In the genomic region with DNA sequence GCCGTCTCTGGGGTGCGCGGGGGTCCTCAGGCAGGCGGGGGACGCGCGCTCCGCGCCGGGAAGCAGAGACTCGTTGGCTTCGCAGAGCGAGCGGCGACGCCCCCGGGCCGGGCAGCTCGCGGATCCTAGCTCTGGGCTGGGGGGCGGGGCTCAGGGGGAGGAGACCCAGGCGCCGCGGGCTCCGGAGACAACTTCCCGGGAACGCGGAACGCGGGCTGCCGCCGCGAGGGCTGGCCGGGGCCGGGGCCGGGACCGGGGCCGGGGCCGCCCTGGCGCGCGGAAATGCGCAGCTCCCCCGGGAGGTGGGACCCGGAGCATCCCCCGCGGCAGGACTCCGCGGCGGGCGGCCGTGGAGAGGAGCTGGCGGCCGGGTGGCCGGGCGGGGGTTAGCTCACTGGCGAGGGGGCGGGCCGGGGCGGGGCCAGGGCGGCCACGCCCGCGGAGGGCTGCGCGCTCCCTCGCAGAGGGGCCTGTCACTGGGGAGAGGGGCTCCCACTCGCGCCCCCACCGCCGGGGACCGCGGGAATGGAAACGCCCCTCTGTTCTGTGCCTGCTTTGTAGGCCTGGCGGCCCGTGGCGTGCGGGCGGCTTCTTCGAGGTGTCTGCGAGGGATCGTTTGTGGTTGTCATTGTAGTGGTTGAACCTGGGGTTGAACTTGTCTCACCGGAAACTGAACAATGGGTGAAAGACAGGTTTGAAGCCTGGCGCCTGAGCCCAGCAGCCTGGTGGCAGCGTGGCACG, we compare ENCODE assay signal across 8 cellular contexts. TPM values are rescaled to one million over a fixed set of nuclear protein-coding genes. Genes with fewer than 3 reads are reported as not detected.
DNase-seq lines count a peak whose midpoint lies in the region; ATAC-seq and TF ChIP-seq lines count a peak whose summit lies in the region.

Gene GAS7, minus strand, starts transcription at position 98 of the 741 bp plus-strand sequence.

- H3K27ac ChIP-seq in esophagus squamous epithelium (peak within 1 kb of the TSS; percentile 40 to 85 (median 68)), upper lobe of left lung (peak within 1 kb of the TSS in 2 of 4 donors; percentile 61 to 67)

- no peak within 1 kb of the TSS for H3K27ac Mint-ChIP-seq in activated CD8-positive, alpha-beta T cell treated with anti-CD3 and anti-CD28 coated beads, Interleukin-2, amount 10 ng/mL, durations not matched to agents 7 days and 5 days
- peak within 1 kb of the TSS; percentile 7 to 74 for H3K27ac Mint-ChIP-seq in natural killer cell

- peaks cover 15% of the 10 kb centered on the region for H3K9me3 Mint-ChIP-seq in activated CD8-positive, alpha-beta T cell treated with anti-CD3 and anti-CD28 coated beads, Interleukin-2, amount 10 ng/mL, durations not matched to agents 7 days and 5 days (ENCODE audit: insufficient read depth)
- peaks cover 0 to 10% of the 10 kb centered on the region in 2 donors for H3K9me3 Mint-ChIP-seq in natural killer cell

- H3K4me1 ChIP-seq in esophagus squamous epithelium (peaks cover 0 to 39% (median 4%) of the 10 kb centered on the region in 3 donors), upper lobe of left lung (peaks cover 2 to 25% (median 8%) of the 10 kb centered on the region in 4 donors)

- DNase-seq in GM03348 (ENCODE audit: low spot score), result peak; percentile 93
- peak; percentile 77 for DNase-seq in activated CD8-positive, alpha-beta T cell treated with anti-CD3 and anti-CD28 coated beads, Interleukin-2, amount 10 ng/mL, durations not matched to agents 7 days and 5 days
- no peak for DNase-seq in esophagus squamous epithelium (lab: John Stamatoyannopoulos, UW)
- DNase-seq in natural killer cell, result peak; percentile 68
- DNase-seq in upper lobe of left lung, result peak; percentile 53 to 93
- no peak for DNase-seq in NCI-H128 (lab: John Stamatoyannopoulos, UW; ENCODE audit: unreplicated experiment)

- CTCF ChIA-PET in activated CD8-positive, alpha-beta T cell treated with anti-CD3 and anti-CD28 coated beads, Interleukin-2, amount 10 ng/mL, durations not matched to agents 7 days and 5 days (lab: Charles Lee), result interaction anchor here (0.9 kb wide), 1 partner anchor 211 kb away, joined by 3 read pairs; no protein-coding TSS in a partner anchor

- H3K36me3 Mint-ChIP-seq in activated CD8-positive, alpha-beta T cell treated with anti-CD3 and anti-CD28 coated beads, Interleukin-2, amount 10 ng/mL, durations not matched to agents 7 days and 5 days (ENCODE audit: low read depth), result peaks cover 3% of the 10 kb centered on the region
- H3K36me3 Mint-ChIP-seq in natural killer cell, result peaks cover 9% of the 10 kb centered on the region

- WGBS in esophagus squamous epithelium, 2 donors, result 2 to 4% methylated on average over 3 to 4 of the region's 86 CpGs
- 2 to 5% methylated on average over 5 to 23 of the region's 86 CpGs for WGBS in upper lobe of left lung, 2 donors

- TF ChIP-seq CTCF in esophagus squamous epithelium (IDR thresholded peaks at IDR 0.05) (no peak), natural killer cell (IDR thresholded peaks at IDR 0.05) (no peak), upper lobe of left lung (IDR thresholded peaks at IDR 0.05) (no peak)

- TF ChIP-seq POLR2A in esophagus squamous epithelium (IDR thresholded peaks at IDR 0.05) (peak in 1 of 4 donors; percentile 26), upper lobe of left lung (IDR thresholded peaks at IDR 0.05) (peak in 1 of 4 donors; percentile 23)

- ATAC-seq in HG02798 (IDR thresholded peaks at IDR 0.05; ENCODE audit: poor library complexity, unreplicated experiment) (peak; percentile 82), natural killer cell (peak; percentile 69 to 84 (median 76)), upper lobe of left lung (ENCODE audit: low FRiP score in 2 of 2) (peak in 1 of 2 donors; percentile 91), HG03457 (IDR thresholded peaks at IDR 0.05; ENCODE audit: unreplicated experiment) (no peak)
- peak; percentile 83 for ATAC-seq in activated CD8-positive, alpha-beta T cell treated with anti-CD3 and anti-CD28 coated beads, Interleukin-2, amount 10 ng/mL, durations not matched to agents 7 days and 5 days

- H3K4me3 ChIP-seq in esophagus squamous epithelium (peak within 1 kb of the TSS; percentile 54 to 84 (median 60)), upper lobe of left lung (peak within 1 kb of the TSS; percentile 18 to 66 (median 57))

- no peak for TF ChIP-seq EP300 in upper lobe of left lung (IDR thresholded peaks at IDR 0.05)

- H3K27me3 ChIP-seq in esophagus squamous epithelium (peaks cover 0 to 37% (median 0%) of the 10 kb centered on the region in 4 donors), upper lobe of left lung (peaks cover 0 to 21% (median 9%) of the 10 kb centered on the region in 4 donors)

- H3K9me3 ChIP-seq in esophagus squamous epithelium, result peaks cover 0 to 11% (median 9%) of the 10 kb centered on the region in 3 donors
- peaks cover 6 to 9% (median 7%) of the 10 kb centered on the region in 4 donors for H3K9me3 ChIP-seq in upper lobe of left lung

- H3K36me3 ChIP-seq in esophagus squamous epithelium (no peaks in the 10 kb centered on the region), upper lobe of left lung (no peaks in the 10 kb centered on the region)

- intact Hi-C loops in esophagus squamous epithelium (cut with DNase I) (no loop called here), natural killer cell (cut with micrococcal nuclease) (loop anchor here (1.0 to 2.0 kb wide), 2 partner anchors 42 to 83 kb away; no protein-coding TSS in a partner anchor)

- H3K4me1 Mint-ChIP-seq in activated CD8-positive, alpha-beta T cell treated with anti-CD3 and anti-CD28 coated beads, Interleukin-2, amount 10 ng/mL, durations not matched to agents 7 days and 5 days (ENCODE audit: low read depth), result peaks cover 11% of the 10 kb centered on the region
- peaks cover 19 to 34% of the 10 kb centered on the region in 2 donors for H3K4me1 Mint-ChIP-seq in natural killer cell

- H3K4me3 Mint-ChIP-seq in activated CD8-positive, alpha-beta T cell treated with anti-CD3 and anti-CD28 coated beads, Interleukin-2, amount 10 ng/mL, durations not matched to agents 7 days and 5 days, result peak within 1 kb of the TSS; percentile 64
- peak within 1 kb of the TSS; percentile 84 for H3K4me3 Mint-ChIP-seq in natural killer cell

- POLR2A ChIA-PET in activated CD8-positive, alpha-beta T cell treated with anti-CD3 and anti-CD28 coated beads, Interleukin-2, amount 10 ng/mL, durations not matched to agents 7 days and 5 days (lab: Charles Lee), result no interaction called here

- H3K27me3 Mint-ChIP-seq in activated CD8-positive, alpha-beta T cell treated with anti-CD3 and anti-CD28 coated beads, Interleukin-2, amount 10 ng/mL, durations not matched to agents 7 days and 5 days (ENCODE audit: low read depth), result peaks cover 41% of the 10 kb centered on the region
- peaks cover 18 to 27% of the 10 kb centered on the region in 2 donors for H3K27me3 Mint-ChIP-seq in natural killer cell (ENCODE audit: low read depth in 2 of 2)

RNA-seq across cellular contexts. Expression of gene GAS7, which starts in this region (rescaled TPM):
- total RNA-seq in activated CD8-positive, alpha-beta T cell treated with anti-CD3 and anti-CD28 coated beads, Interleukin-2, amount 10 ng/mL, durations not matched to agents 7 days and 5 days, result 1 to 10 TPM in 1 of 2 experiments, under 1 TPM in 1; 0.61 to 1.6 TPM
- total RNA-seq in esophagus squamous epithelium, result 10 to 100 TPM; 16.8 to 39.1 (median 30.1) TPM
- 10 to 100 TPM; 70.7 to 89.1 (median 84.8) TPM for total RNA-seq in natural killer cell
- total RNA-seq in upper lobe of left lung, result 10 to 100 TPM; 19.9 to 87.1 (median 41.5) TPM

Comparison
In these comparisons a context has a peak if more than half of its experiments do, and no peak if none do; other contexts are left out.
1. RNA of gene GAS7 (total RNA-seq): 70.7 to 89.1 TPM in natural killer cell, 19.9 to 87.1 TPM in upper lobe of left lung and 16.8 to 39.1 TPM in esophagus squamous epithelium; 0.61 to 1.6 TPM in activated CD8-positive, alpha-beta T cell treated with anti-CD3 and anti-CD28 coated beads, Interleukin-2, amount 10 ng/mL, durations not matched to agents 7 days and 5 days; every median in the first group is over 4 times any median in the second.
2. DNase-seq: peak in GM03348 (single experiment), activated CD8-positive, alpha-beta T cell treated with anti-CD3 and anti-CD28 coated beads, Interleukin-2, amount 10 ng/mL, durations not matched to agents 7 days and 5 days (single experiment), natural killer cell (single experiment) and upper lobe of left lung (2 of 2); none in esophagus squamous epithelium (single experiment) and NCI-H128 (single experiment).